In the genomic region with DNA sequence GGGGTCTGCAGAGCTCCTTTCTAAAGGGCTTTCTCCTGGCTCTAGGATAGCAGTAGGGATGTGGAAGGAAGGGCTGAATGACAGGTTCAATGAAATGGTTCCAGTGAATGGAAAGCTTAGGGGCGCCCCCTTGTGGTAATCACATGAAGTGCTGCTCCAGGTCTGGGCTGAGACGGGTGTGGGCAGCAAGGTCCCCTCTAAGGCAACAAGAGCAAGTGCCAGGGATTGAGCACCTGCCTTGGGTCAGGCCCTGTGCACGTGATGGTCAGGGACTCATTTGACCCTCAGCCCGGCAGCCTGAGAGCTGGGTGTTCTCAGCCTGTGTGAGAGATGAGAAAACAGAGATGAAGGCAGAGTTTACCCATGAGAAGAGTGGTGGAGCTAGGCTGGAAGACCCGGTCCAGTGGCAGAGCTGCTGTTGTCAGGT, we compare ENCODE assay signal across 8 cellular contexts. TPM values are rescaled to one million over a fixed set of nuclear protein-coding genes. Genes with fewer than 3 reads are reported as not detected.
DNase-seq lines count a peak whose midpoint lies in the region; ATAC-seq and TF ChIP-seq lines count a peak whose summit lies in the region.

No MANE protein-coding gene starts in this region.

- no peaks in the 10 kb centered on the region for H3K9me3 Mint-ChIP-seq in natural killer cell

- DNase-seq in AG20443 (ENCODE audit: low spot score): peak; percentile 81
- DNase-seq in HAP-1 (ENCODE audit: low spot score in 2 of 2): peak; percentile 53 to 85
- peak; percentile 81 for DNase-seq in PC-3
- DNase-seq in activated T-cell treated with anti-CD3 and anti-CD28 coated beads for 48 hours (ENCODE audit: low read depth): peak; percentile 66
- DNase-seq in esophagus squamous epithelium (lab: John Stamatoyannopoulos, UW): no peak
- peak; percentile 74 for DNase-seq in natural killer cell
- DNase-seq in stimulated activated naive CD8-positive, alpha-beta T cell treated with anti-CD3 and anti-CD28 coated beads, Interleukin-15, Interleukin-2, amounts not matched to agents 100 U/mL and 50 U/mL, for 24 hours: peak; percentile 84
- no peak for DNase-seq in DMS79 treated with DMSO at 0.1 percent for 48 hours (lab: John Stamatoyannopoulos, UW)

- ATAC-seq in PC-3: peak; percentile 47
- peak; percentile 58 to 69 (median 60) for ATAC-seq in natural killer cell
- peak; percentile 34 for ATAC-seq in stimulated activated naive CD8-positive, alpha-beta T cell treated with anti-CD3 and anti-CD28 coated beads, Interleukin-15, Interleukin-2, amounts not matched to agents 100 U/mL and 50 U/mL, for 24 hours

- no peak overlapping the region for H3K9ac ChIP-seq in PC-3 (ENCODE audit: low read length)

- no peaks in the 10 kb centered on the region for H3K27me3 Mint-ChIP-seq in natural killer cell (ENCODE audit: low read depth in 2 of 2)

- H3K4me3 ChIP-seq in HAP-1: no peak overlapping the region
- H3K4me3 ChIP-seq in PC-3 (ENCODE audit: low read length): no peak overlapping the region
- no peak overlapping the region for H3K4me3 ChIP-seq in esophagus squamous epithelium

- POLR2A ChIA-PET in PC-3 (lab: Charles Lee; ENCODE audit: unreplicated experiment): no interaction called here

- no peak overlapping the region for H3K4me3 Mint-ChIP-seq in natural killer cell

- H2AFZ ChIP-seq in PC-3 (ENCODE audit: low read length): 0 out of 2 replicates have a peak overlapping the region, but pooled peaks have one; percentile 18

- TF ChIP-seq POLR2A in esophagus squamous epithelium (IDR thresholded peaks at IDR 0.05): no peak

- no peaks in the 10 kb centered on the region for H4K20me1 ChIP-seq in PC-3 (ENCODE audit: low read length)

- 0 to 22% methylated on average over 3 to 5 of the region's 5 CpGs for WGBS in esophagus squamous epithelium, 2 donors

- TF ChIP-seq CTCF in PC-3 (conservative IDR thresholded peaks at IDR 0.05; ENCODE audit: low read depth, low read length) (peak; percentile 96), esophagus squamous epithelium (IDR thresholded peaks at IDR 0.05) (peak; percentile 82 to 92 (median 88)), natural killer cell (IDR thresholded peaks at IDR 0.05) (peak; percentile 86)

- H3K4me1 ChIP-seq in HAP-1: no peaks in the 10 kb centered on the region
- H3K4me1 ChIP-seq in PC-3 (ENCODE audit: insufficient read depth, low read length): 0 out of 2 replicates have a peak, but pooled peaks cover 4% of the 10 kb centered on the region
- H3K4me1 ChIP-seq in esophagus squamous epithelium: peaks cover 0 to 8% (median 0%) of the 10 kb centered on the region in 3 donors

- H3K9me3 ChIP-seq in HAP-1 (no peaks in the 10 kb centered on the region), PC-3 (ENCODE audit: low read length) (no peaks in the 10 kb centered on the region), esophagus squamous epithelium (no peaks in the 10 kb centered on the region)

- H3K36me3 ChIP-seq in HAP-1 (replicated peaks): no peaks in the 10 kb centered on the region
- no peaks in the 10 kb centered on the region for H3K36me3 ChIP-seq in PC-3 (ENCODE audit: low read depth, low read length)
- H3K36me3 ChIP-seq in esophagus squamous epithelium: no peaks in the 10 kb centered on the region

- no peaks in the 10 kb centered on the region for H3K79me2 ChIP-seq in PC-3 (ENCODE audit: low read length)

- no peak overlapping the region for H3K4me2 ChIP-seq in PC-3 (ENCODE audit: low read length)

- H3K27ac Mint-ChIP-seq in natural killer cell: peak overlapping the region; percentile 59 to 64

- H3K4me1 Mint-ChIP-seq in natural killer cell: peaks cover 21 to 30% of the 10 kb centered on the region in 2 donors

- CTCF ChIA-PET in PC-3 (lab: Charles Lee): interaction anchor here (0.5 to 1.8 kb wide), 7 partner anchors 57 to 292 kb away, joined by 3 to 9 read pairs (median 4); a partner anchor contains a TSS

- H3K27me3 ChIP-seq in HAP-1 (ENCODE audit: low read depth) (peaks cover 8% of the 10 kb centered on the region), PC-3 (ENCODE audit: low read length) (no peaks in the 10 kb centered on the region), esophagus squamous epithelium (no peaks in the 10 kb centered on the region)

- H3F3A ChIP-seq in PC-3 (ENCODE audit: low read length, unreplicated experiment): no peaks in the 10 kb centered on the region

- no peaks in the 10 kb centered on the region for H3K9me2 ChIP-seq in PC-3 (replicated peaks; ENCODE audit: low read length)

- no peak overlapping the region for H3K27ac ChIP-seq in PC-3 (ENCODE audit: low read length)
- H3K27ac ChIP-seq in esophagus squamous epithelium: no peak overlapping the region

- in situ Hi-C loops in HAP-1 (cut with MboI; ENCODE audit: low sequenced_read_pairs): loop anchor here (10.0 to 25.0 kb wide), 2 partner anchors 107 to 180 kb away; a partner anchor contains a TSS

- no peaks in the 10 kb centered on the region for H3K36me3 Mint-ChIP-seq in natural killer cell

- intact Hi-C loops in PC-3 (cut with micrococcal nuclease): no loop called here
- intact Hi-C loops in esophagus squamous epithelium (cut with DNase I): loop anchor here (5.0 kb wide), 2 partner anchors 100 to 165 kb away; a partner anchor contains a TSS
- intact Hi-C loops in natural killer cell (cut with micrococcal nuclease): loop anchor here (1.0 kb wide), 1 partner anchor 103 kb away; no protein-coding TSS in a partner anchor

- no TSS peak for BruUV-seq in PC-3 (replicated peaks; lab: Mats Ljungman, UMichigan)

RNA-seq across cellular contexts. Expression of a gene that starts 12.1 kb away (rescaled TPM):
- total RNA-seq in PC-3 (2014; rRNA removed): not detected in 2 replicates
- total RNA-seq in esophagus squamous epithelium: under 1 TPM in 3 of 4 donors, not detected in 1; 0.35 to 0.57 (median 0.44) TPM
- total RNA-seq in natural killer cell: 100 to 1,000 TPM; 203 to 459 (median 405) TPM

RNA-seq across cellular contexts. Expression of a gene that starts 37.6 kb away (rescaled TPM):
- total RNA-seq in PC-3 (2014; rRNA removed) (not detected in 2 replicates), esophagus squamous epithelium (under 1 TPM in 1 of 4 donors, not detected in 3; 0.22 TPM), natural killer cell (under 1 TPM in 1 of 3 donors, not detected in 2; 0.35 TPM)

Comparison
In these comparisons a context has a peak if more than half of its experiments do, and no peak if none do; other contexts are left out.
1. DNase-seq: peak in AG20443 (single experiment), HAP-1 (2 of 2), PC-3 (single experiment), activated T-cell treated with anti-CD3 and anti-CD28 coated beads for 48 hours (single experiment), natural killer cell (single experiment) and stimulated activated naive CD8-positive, alpha-beta T cell treated with anti-CD3 and anti-CD28 coated beads, Interleukin-15, Interleukin-2, amounts not matched to agents 100 U/mL and 50 U/mL, for 24 hours (single experiment); none in esophagus squamous epithelium (single experiment) and DMS79 treated with DMSO at 0.1 percent for 48 hours (single experiment).
2. RNA of a gene that starts 12.1 kb away (total RNA-seq): 203 to 459 TPM in natural killer cell; 0.35 to 0.57 TPM in esophagus squamous epithelium and not detected in PC-3; every median in the first group is over 100 times any median in the second.
3. Peak in every context shown above with its lines, with median percentiles within 50 percentile points of each other: ATAC-seq and CTCF ChIP-seq.